Comparison of ENCODE assay signal across 19 cellular contexts in genomic region chr6:15227827-15228318, GRCh38. TPM values are rescaled to one million over a fixed set of nuclear protein-coding genes. Genes with fewer than 3 reads are reported as not detected.
A peak's percentile ranks its signal among the peaks of the same experiment; 100 is the strongest.
DNase-seq lines count a peak whose midpoint lies in the region; ATAC-seq, FAIRE-seq and TF ChIP-seq lines count a peak whose summit lies in the region.
"Had no signal": no experiment of that assay in that cellular context is flagged by ENCODE, and none has a peak within 500 bp of the region (broad histone marks: within the 10 kb centered on the region; RNA-seq: fewer than 3 reads in every experiment).

No MANE protein-coding gene starts in this region.

- WGBS in HepG2 (ENCODE audit: low lambda C conversion rate): 57% methylated on average over 7 of the region's 7 CpGs
- WGBS in right lobe of liver (ENCODE audit: insufficient coverage, low coverage, low lambda C conversion rate, missing lambda C conversion rate): 94% methylated on average over 5 of the region's 7 CpGs

- H4K20me1 ChIP-seq in HepG2 (ENCODE audit: insufficient read depth, low read length): no peaks in the 10 kb centered on the region
- no peaks in the 10 kb centered on the region for H4K20me1 ChIP-seq in osteoblast (ENCODE audit: insufficient read depth, low read length)

- no peaks in the 10 kb centered on the region for H3K79me2 ChIP-seq in HepG2 (ENCODE audit: insufficient read depth, low read length)
- no peaks in the 10 kb centered on the region for H3K79me2 ChIP-seq in osteoblast (ENCODE audit: insufficient read depth, low read length)

- H3K9me3 ChIP-seq in HepG2 (ENCODE audit: low read length): no peaks in the 10 kb centered on the region
- no peaks in the 10 kb centered on the region for H3K9me3 ChIP-seq in right lobe of liver
- H3K9me3 ChIP-seq in osteoblast (ENCODE audit: low read depth, low read length): no peaks in the 10 kb centered on the region

- peaks cover 6% of the 10 kb centered on the region for H3K27me3 Mint-ChIP-seq in activated T-cell treated with anti-CD3 and anti-CD28 coated beads, Interleukin-2, amount 50 U/mL, for 72 hours (ENCODE audit: low read depth)

- H3K27ac Mint-ChIP-seq in activated T-cell treated with anti-CD3 and anti-CD28 coated beads, Interleukin-2, amount 50 U/mL, for 72 hours: no peak overlapping the region
- H3K27ac Mint-ChIP-seq: CD14-positive monocyte; CD8-positive, alpha-beta T cell had no signal

- in situ Hi-C loops in HepG2 (cut with HindIII; ENCODE audit: extremely low pct_ligation_motif_present, low pct_unique_long_range_greater_than_20kb): loop anchor here (25.0 kb wide), 1 partner anchor 1016 kb away; no protein-coding TSS in a partner anchor

- H3K36me3 ChIP-seq in HepG2 (replicated peaks in 1 of 2; ENCODE audit: control insufficient read depth in 1 of 2, insufficient read depth in 2 of 2, low read length in 2 of 2) (no peaks in the 10 kb centered on the region), right lobe of liver (no peaks in the 10 kb centered on the region), osteoblast (ENCODE audit: insufficient read depth, low read length) (no peaks in the 10 kb centered on the region)

- TF ChIP-seq EP300 in HepG2 (IDR thresholded peaks at IDR 0.05; ENCODE audit: low read depth in 2 of 2, low read length in 2 of 2): no peak
- no peak for TF ChIP-seq EP300 in HepG2 (CRISPR knock-in tag; IDR thresholded peaks at IDR 0.05; ENCODE audit: borderline replicate concordance)

- no peaks in the 10 kb centered on the region for H3K36me3 Mint-ChIP-seq in activated T-cell treated with anti-CD3 and anti-CD28 coated beads, Interleukin-2, amount 50 U/mL, for 72 hours (ENCODE audit: insufficient read depth in 2 of 2)
- H3K36me3 Mint-ChIP-seq: CD14-positive monocyte; CD8-positive, alpha-beta T cell had no signal

- H3K27ac ChIP-seq in HepG2 (ENCODE audit: extremely low read length, insufficient read depth, low read length) (no peak overlapping the region), right lobe of liver (no peak overlapping the region), osteoblast (ENCODE audit: low read depth, low read length) (no peak overlapping the region)
- H3K27ac ChIP-seq: 22Rv1 had no signal

- CTCF ChIA-PET in HepG2 (lab: Yijun Ruan, JAX; ENCODE audit: low intra/inter-chr PET ratio, low total read pairs): no interaction called here

- H3K4me3 ChIP-seq in HepG2 (replicated peaks in 1 of 3; ENCODE audit: insufficient read depth in 1 of 3, low read depth in 2 of 3, low read length in 3 of 3) (no peak overlapping the region), right lobe of liver (no peak overlapping the region), osteoblast (ENCODE audit: insufficient read depth, low read length) (no peak overlapping the region)

- no peaks in the 10 kb centered on the region for H3K9me3 Mint-ChIP-seq in activated T-cell treated with anti-CD3 and anti-CD28 coated beads, Interleukin-2, amount 50 U/mL, for 72 hours
- H3K9me3 Mint-ChIP-seq: CD14-positive monocyte; CD8-positive, alpha-beta T cell had no signal

- POLR2A ChIA-PET in HepG2 (lab: Yijun Ruan, JAX): no interaction called here

- no peak for TF ChIP-seq RAD21 in HepG2 (CRISPR knock-in tag; IDR thresholded peaks at IDR 0.05)

- H2AFZ ChIP-seq in HepG2 (ENCODE audit: low read length) (no peak overlapping the region), osteoblast (ENCODE audit: low read length) (no peak overlapping the region)

- TF ChIP-seq POLR2A in HepG2 (IDR thresholded peaks at IDR 0.05; ENCODE audit: insufficient read depth in 1 of 2, low read depth in 2 of 2, low read length in 2 of 2) (no peak), right lobe of liver (IDR thresholded peaks at IDR 0.05) (no peak)

- BruUV-seq in HepG2 (replicated peaks; lab: Mats Ljungman, UMichigan): no TSS peak

- no peak for FAIRE-seq in HepG2 (lab: Jason Lieb, UNC)
- FAIRE-seq: D721Med, G401.6, GM12892 had no signal

- H3K4me1 ChIP-seq in HepG2 (ENCODE audit: insufficient read depth, low read length) (0 out of 2 replicates have a peak, but pooled peaks cover 6% of the 10 kb centered on the region), right lobe of liver (no peaks in the 10 kb centered on the region), osteoblast (ENCODE audit: insufficient read depth, low read length) (no peaks in the 10 kb centered on the region)

- DNase-seq in HepG2 (ENCODE audit: low spot score) (no peak), right lobe of liver (no peak), left colon (no peak), osteoblast (ENCODE audit: insufficient read length, low spot score, missing footprints) (peak; percentile 50), MV-4-11 (lab: John Stamatoyannopoulos, UW) (no peak), NCI-H146 (lab: John Stamatoyannopoulos, UW) (no peak)
- DNase-seq in activated T-cell treated with anti-CD3 and anti-CD28 coated beads, Interleukin-2, amount 50 U/mL, for 72 hours: no peak
- DNase-seq in stimulated activated CD8-positive, alpha-beta memory T cell treated with anti-CD3 and anti-CD28 coated beads, Interleukin-4, amount 100 ng/mL, for 48 hours: no peak
- DNase-seq: CD8-positive, alpha-beta T cell; COR-L47; DMS153; DMS79 treated with DMSO at 0.1 percent for 48 hours; H7; KBM-7 had no signal

- no peak for TF ChIP-seq CTCF in HepG2 (CRISPR knock-in tag; IDR thresholded peaks at IDR 0.05)
- no peak for TF ChIP-seq CTCF in right lobe of liver (IDR thresholded peaks at IDR 0.05)
- no peak for TF ChIP-seq CTCF in osteoblast (IDR thresholded peaks at IDR 0.05; ENCODE audit: extremely low read depth, low read depth, low read length)

- intact Hi-C loops in HepG2 (cut with micrococcal nuclease; ENCODE audit: unreplicated experiment): no loop called here
- intact Hi-C loops in right lobe of liver (cut with DNase I): no loop called here
- intact Hi-C loops in left colon (cut with DNase I, micrococcal nuclease): no loop called here

- peaks cover 2 to 3% of the 10 kb centered on the region in 2 experiments; a peak in 3 of 5 replicates for H3K27me3 ChIP-seq in HepG2 (ENCODE audit: control insufficient read depth in 1 of 2, insufficient read depth in 2 of 2, low read length in 2 of 2)
- H3K27me3 ChIP-seq in right lobe of liver: no peaks in the 10 kb centered on the region
- no peaks in the 10 kb centered on the region for H3K27me3 ChIP-seq in osteoblast (ENCODE audit: insufficient read depth, low read length)

- no peak overlapping the region for H3K9ac ChIP-seq in HepG2 (ENCODE audit: insufficient read depth, low read depth, low read length)

- ATAC-seq in HepG2 (peak; percentile 27; the same call in 1 of the 3 replicates), right lobe of liver (no peak), left colon (peak; percentile 37)
- no peak for ATAC-seq in activated T-cell treated with anti-CD3 and anti-CD28 coated beads, Interleukin-2, amount 50 U/mL, for 72 hours (replicated peaks in 1 of 2)
- ATAC-seq: CD8-positive, alpha-beta T cell had no signal

- no peak overlapping the region for H3K4me3 Mint-ChIP-seq in activated T-cell treated with anti-CD3 and anti-CD28 coated beads, Interleukin-2, amount 50 U/mL, for 72 hours
- H3K4me3 Mint-ChIP-seq: CD14-positive monocyte; CD8-positive, alpha-beta T cell had no signal

- H3K4me2 ChIP-seq in HepG2 (ENCODE audit: low read depth, low read length) (no peak overlapping the region), osteoblast (ENCODE audit: insufficient read depth, low read length) (no peak overlapping the region)

- no peaks in the 10 kb centered on the region for H3K4me1 Mint-ChIP-seq in activated T-cell treated with anti-CD3 and anti-CD28 coated beads, Interleukin-2, amount 50 U/mL, for 72 hours (ENCODE audit: low read depth)

TF ChIP-seq in HepG2, 621 proteins besides CTCF, POLR2A, EP300 and RAD21:
- TF ChIP-seq ZFAT (CRISPR knock-in tag; conservative IDR thresholded peaks at IDR 0.05) (no peak), ZNF629 (CRISPR knock-in tag; conservative IDR thresholded peaks at IDR 0.05) (peak; percentile 59)

RNA-seq across cellular contexts. Expression of gene JARID2, which starts 18.0 kb away (rescaled TPM):
- total RNA-seq in HepG2 (2016; rRNA removed; fragmentation: Illumina TruSeq; extraction: Trizol) (10.0 and 10.3 TPM in 2 replicates), right lobe of liver (1 to 10 TPM; 2.5 to 3.9 (median 3.0) TPM), left colon (10 to 100 TPM in 1 of 2 donors, 1 to 10 TPM in 1; 10.0 to 11.2 TPM), osteoblast (8.5 and 10.5 TPM in 2 replicates)
- 1.0 and 1.4 TPM in 2 replicates for total RNA-seq in HepG2 (2016; cell fraction: cytosol; rRNA removed; fragmentation: Illumina TruSeq; extraction: Trizol; ENCODE audit: low read depth)
- total RNA-seq in HepG2 (2016; cell fraction: insoluble cytoplasmic fraction; rRNA removed; fragmentation: Illumina TruSeq; extraction: Trizol): 9.6 and 10.6 TPM in 2 replicates
- total RNA-seq in HepG2 (2016; cell fraction: membrane; rRNA removed; fragmentation: Illumina TruSeq; extraction: Trizol): 2.7 and 2.8 TPM in 2 replicates
- total RNA-seq in HepG2 (2016; cell fraction: nucleus; rRNA removed; fragmentation: Illumina TruSeq; extraction: Trizol): 10.4 and 13.0 TPM in 2 replicates
- polyA plus RNA-seq in HepG2 (2011; rRNA removed): 7.5 TPM in 2 replicates
- 5.9 and 6.7 TPM in 2 replicates for polyA plus RNA-seq in HepG2 (2011; cell fraction: cytosol; rRNA removed)
- 11.8 and 13.9 TPM in 2 replicates for polyA plus RNA-seq in HepG2 (2011; cell fraction: nucleus; rRNA removed)
- polyA plus RNA-seq in HepG2 (2012): 7.9 and 9.2 TPM in 2 replicates
- 0.23 and 0.37 TPM in 2 replicates for polyA plus RNA-seq in HepG2 (2016; cell fraction: cytosol; fragmentation: Illumina TruSeq; extraction: Trizol; ENCODE audit: low read depth)
- 8.5 and 10.1 TPM in 2 replicates for polyA plus RNA-seq in HepG2 (2016; cell fraction: insoluble cytoplasmic fraction; fragmentation: Illumina TruSeq; extraction: Trizol; ENCODE audit: low read depth)
- 1.2 and 1.3 TPM in 2 replicates for polyA plus RNA-seq in HepG2 (2016; cell fraction: membrane; fragmentation: Illumina TruSeq; extraction: Trizol; ENCODE audit: low read depth)
- 13.6 and 14.4 TPM in 2 replicates for polyA plus RNA-seq in HepG2 (2016; cell fraction: nucleus; fragmentation: Illumina TruSeq; extraction: Trizol; ENCODE audit: insufficient read depth, low read depth)
- polyA minus RNA-seq in HepG2 (2011; rRNA and poly(A)+ RNA removed; ENCODE audit: low replicate concordance): 8.4 and 12.4 TPM in 2 replicates
- 8.4 TPM in 2 replicates for polyA minus RNA-seq in HepG2 (2011; cell fraction: cytosol; rRNA and poly(A)+ RNA removed)
- polyA minus RNA-seq in HepG2 (2011; cell fraction: nucleus; rRNA and poly(A)+ RNA removed): 20.6 and 22.3 TPM in 2 replicates
- 10 to 100 TPM; 37.9 to 53.0 TPM for total RNA-seq in activated T-cell treated with anti-CD3 and anti-CD28 coated beads, Interleukin-2, amount 50 U/mL, for 72 hours

Comparison
In these comparisons a context has a peak if more than half of its experiments do, and no peak if none do; other contexts are left out.
1. ATAC-seq: peak in HepG2 (single experiment) and left colon (single experiment); none in right lobe of liver (0 of 4) and activated T-cell treated with anti-CD3 and anti-CD28 coated beads, Interleukin-2, amount 50 U/mL, for 72 hours (0 of 2).